15 cellular contexts compared by ENCODE assay signal in genomic region chr17:8956521-8956920, GRCh38. TPM values are rescaled to one million over a fixed set of nuclear protein-coding genes. Genes with fewer than 3 reads are reported as not detected.
A peak's percentile ranks its signal among the peaks of the same experiment; 100 is the strongest.
DNase-seq lines count a peak whose midpoint lies in the region; ATAC-seq and TF ChIP-seq lines count a peak whose summit lies in the region.
"Had no signal": no experiment of that assay in that cellular context is flagged by ENCODE, and none has a peak within 500 bp of the region (broad histone marks: within the 10 kb centered on the region; RNA-seq: fewer than 3 reads in every experiment).

No MANE protein-coding gene starts in this region.

- peaks cover 28 to 52% (median 36%) of the 10 kb centered on the region in 3 donors for H3K36me3 Mint-ChIP-seq in immature natural killer cell

- DNase-seq in immature natural killer cell = no peak
- no peak for DNase-seq in RWPE1 (ENCODE audit: low spot score)
- DNase-seq in NCI-H1694 (lab: John Stamatoyannopoulos, UW) = no peak
- DNase-seq in middle frontal gyrus (ENCODE audit: extremely low spot score, low spot score) = no peak
- no peak for DNase-seq in NCI-H748 treated with DMSO at 0.1 percent for 48 hours (lab: John Stamatoyannopoulos, UW)
- DNase-seq: activated CD4-positive, alpha-beta T cell treated with anti-CD3 and anti-CD28 coated beads, Interleukin-2, amount 50 U/mL, for 4 hours; DMS 273 treated with DMSO at 0.1 percent for 48 hours; H9; mammary epithelial cell; NCI-H1436 treated with DMSO at 0.1 percent for 48 hours had no signal

- peak overlapping the region; percentile 78 to 99 (median 92) for H3K4me3 Mint-ChIP-seq in immature natural killer cell
- H3K4me3 Mint-ChIP-seq: H9 had no signal

- peaks cover 99 to 100% of the 10 kb centered on the region in 2 donors for H3K4me1 Mint-ChIP-seq in immature natural killer cell

- peak overlapping the region; percentile 94 to 100 (median 98) for H3K27ac Mint-ChIP-seq in immature natural killer cell
- H3K27ac Mint-ChIP-seq: H9 had no signal

- TF ChIP-seq CTCF in RWPE1 (conservative IDR thresholded peaks at IDR 0.05; ENCODE audit: low read depth) = no peak

- H3K27me3 Mint-ChIP-seq in immature natural killer cell (ENCODE audit: low read depth in 3 of 3) = peaks cover 12 to 20% (median 15%) of the 10 kb centered on the region in 3 donors

- no peak overlapping the region for H3K27ac ChIP-seq in RWPE1
- H3K27ac ChIP-seq: parathyroid adenoma had no signal

- ATAC-seq in GM18502 (IDR thresholded peaks at IDR 0.05; ENCODE audit: poor library complexity, unreplicated experiment) (peak; percentile 63), GM21447 (IDR thresholded peaks at IDR 0.05; ENCODE audit: unreplicated experiment) (peak; percentile 58), HG03571 (IDR thresholded peaks at IDR 0.05; ENCODE audit: unreplicated experiment) (peak; percentile 53)

- POLR2A ChIA-PET in RWPE1 (lab: Yijun Ruan, JAX; ENCODE audit: low non-redundant PET) = no interaction called here

- CTCF ChIA-PET in RWPE1 (lab: Yijun Ruan, JAX) = no interaction called here

- no peaks in the 10 kb centered on the region for H3K9me3 Mint-ChIP-seq in immature natural killer cell
- H3K9me3 Mint-ChIP-seq: H9 had no signal

RNA-seq across cellular contexts. Expression of gene PIK3R5, which starts 9.0 kb away (rescaled TPM):
- 10 to 100 TPM; 26.7 to 90.9 (median 28.9) TPM for polyA plus RNA-seq in immature natural killer cell
- polyA plus RNA-seq: endothelial cell of umbilical vein had no signal
